ENCODE assay signal across 1 cellular context in the genomic region with DNA sequence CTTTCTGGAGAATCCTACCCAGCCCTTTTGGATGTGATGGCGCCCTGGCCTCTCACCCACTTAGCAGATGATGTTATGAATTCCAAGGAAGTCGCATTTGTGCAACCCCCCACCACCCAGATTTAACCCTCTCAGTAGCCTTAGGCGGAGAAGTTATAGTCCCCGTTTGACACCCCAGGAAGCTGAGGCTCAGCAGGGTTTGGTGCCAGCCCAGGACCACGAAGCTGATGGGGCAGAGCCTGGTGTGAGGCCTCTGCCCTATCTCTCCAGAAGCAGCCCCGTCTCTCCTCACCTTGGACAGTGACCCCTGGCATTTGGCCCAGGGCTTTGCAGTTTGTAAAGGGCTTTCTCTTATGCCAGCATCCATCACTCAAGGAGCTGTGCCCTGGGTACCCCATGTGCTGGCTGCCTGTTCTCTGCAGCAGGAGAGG.
TF ChIP-seq lines count a peak whose summit lies in the region.

No MANE protein-coding gene starts in this region.

TF ChIP-seq in H1, 55 proteins besides CTCF, POLR2A, EP300 and RAD21 (continued from another document):
- no peak for TF ChIP-seq GTF2F1 (IDR thresholded peaks at IDR 0.05; ENCODE audit: borderline replicate concordance, low read depth, low read length)
- TF ChIP-seq JUN (IDR thresholded peaks at IDR 0.05; ENCODE audit: low read depth, low read length), result no peak
- TF ChIP-seq KDM5A (IDR thresholded peaks at IDR 0.05; ENCODE audit: low read length), result no peak
- no peak for TF ChIP-seq CTBP2 (IDR thresholded peaks at IDR 0.05; ENCODE audit: borderline replicate concordance, insufficient read depth, insufficient read length, low read length)
- no peak for TF ChIP-seq POLR2AphosphoS5 (IDR thresholded peaks at IDR 0.05; ENCODE audit: low read depth, low read length)
- TF ChIP-seq FOSL1 (IDR thresholded peaks at IDR 0.05; ENCODE audit: insufficient read depth, low read depth, low read length), result no peak
- no peak for TF ChIP-seq NRF1 (IDR thresholded peaks at IDR 0.05; ENCODE audit: low read depth, low read length)
- TF ChIP-seq PHF8 (conservative IDR thresholded peaks at IDR 0.05; ENCODE audit: low read depth, low read length), result no peak
- TF ChIP-seq SIN3A (conservative IDR thresholded peaks at IDR 0.05 in 1 of 2, IDR thresholded peaks at IDR 0.05 in 1 of 2; ENCODE audit: low read depth in 1 of 2, low read length in 2 of 2), result no peak
- TF ChIP-seq, protein P1, sequence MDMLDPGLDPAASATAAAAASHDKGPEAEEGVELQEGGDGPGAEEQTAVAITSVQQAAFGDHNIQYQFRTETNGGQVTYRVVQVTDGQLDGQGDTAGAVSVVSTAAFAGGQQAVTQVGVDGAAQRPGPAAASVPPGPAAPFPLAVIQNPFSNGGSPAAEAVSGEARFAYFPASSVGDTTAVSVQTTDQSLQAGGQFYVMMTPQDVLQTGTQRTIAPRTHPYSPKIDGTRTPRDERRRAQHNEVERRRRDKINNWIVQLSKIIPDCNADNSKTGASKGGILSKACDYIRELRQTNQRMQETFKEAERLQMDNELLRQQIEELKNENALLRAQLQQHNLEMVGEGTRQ (IDR thresholded peaks at IDR 0.05; ENCODE audit: low read length), result no peak
